ENCODE assay signal across 22 cellular contexts in the genomic region with DNA sequence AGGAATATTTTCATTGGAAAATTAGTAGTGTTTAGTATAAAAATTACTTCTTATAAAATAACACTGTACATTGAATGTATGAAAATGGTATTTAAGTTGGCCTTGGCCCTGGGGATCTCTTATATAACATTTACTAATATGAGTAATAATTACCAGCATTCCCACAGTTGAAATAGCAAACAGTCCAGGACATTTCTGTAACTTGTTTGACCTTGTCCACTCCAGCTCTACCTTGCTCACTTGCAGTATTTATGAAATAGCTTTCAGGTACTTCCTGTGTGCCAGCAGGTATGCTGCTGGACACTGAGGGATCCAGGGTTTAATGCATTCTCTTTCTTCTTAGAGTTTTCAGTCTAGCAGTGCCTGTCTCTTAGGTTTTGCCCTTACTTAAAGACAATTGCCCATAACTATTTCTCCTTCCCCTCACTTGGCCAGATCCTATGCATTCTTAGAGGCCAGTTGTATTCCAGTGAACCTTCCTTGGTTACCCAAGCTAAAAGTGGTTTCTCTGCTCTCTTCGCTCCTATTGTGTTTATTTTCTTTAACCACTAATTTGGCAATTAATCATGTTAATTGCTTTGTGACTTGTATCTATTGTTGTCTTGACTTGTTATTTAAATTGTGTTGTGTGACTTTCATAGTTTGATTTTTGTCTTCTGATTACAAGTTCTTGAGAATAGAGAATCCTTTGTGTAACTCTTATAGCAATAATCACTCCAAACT. TPM values are rescaled to one million over a fixed set of nuclear protein-coding genes. Genes with fewer than 3 reads are reported as not detected.
DNase-seq lines count a peak whose midpoint lies in the region; ATAC-seq, FAIRE-seq and TF ChIP-seq lines count a peak whose summit lies in the region.
"Had no signal": no experiment of that assay in that cellular context is flagged by ENCODE, and none has a peak within 500 bp of the region (broad histone marks: within the 10 kb centered on the region; RNA-seq: fewer than 3 reads in every experiment).

No MANE protein-coding gene starts in this region.

- intact Hi-C loops in left ventricle myocardium inferior (cut with micrococcal nuclease) (no loop called here), cardiac septum (cut with DNase I) (no loop called here), pancreas (cut with DNase I) (no loop called here), uterus (cut with DNase I; ENCODE audit: low total_unique reads) (no loop called here)

- H3K4me3 ChIP-seq in left ventricle myocardium inferior: no peak overlapping the region
- H3K4me3 ChIP-seq in gastroesophageal sphincter: no peak overlapping the region
- no peak overlapping the region for H3K4me3 ChIP-seq in pancreas
- H3K4me3 ChIP-seq in uterus: no peak overlapping the region
- H3K4me3 ChIP-seq in CD8-positive, alpha-beta memory T cell (ENCODE audit: low read length): no peak overlapping the region
- H3K4me3 ChIP-seq: cardiac muscle cell had no signal

- H3K36me3 ChIP-seq in left ventricle myocardium inferior (no peaks in the 10 kb centered on the region), gastroesophageal sphincter (no peaks in the 10 kb centered on the region), pancreas (no peaks in the 10 kb centered on the region), uterus (no peaks in the 10 kb centered on the region)
- H3K36me3 ChIP-seq in CD8-positive, alpha-beta memory T cell (ENCODE audit: insufficient read depth, low read length): no peaks in the 10 kb centered on the region
- H3K36me3 ChIP-seq: cardiac muscle cell, WERI-Rb-1 had no signal

- no peaks in the 10 kb centered on the region for H3K9me3 Mint-ChIP-seq in activated T-cell treated with anti-CD3 and anti-CD28 coated beads, Interleukin-2, amount 50 U/mL, for 72 hours
- no peaks in the 10 kb centered on the region for H3K9me3 Mint-ChIP-seq in CD8-positive, alpha-beta memory T cell
- H3K9me3 Mint-ChIP-seq: activated T-helper 1 cell treated with anti-CD3 and anti-CD28 coated beads, Interleukin-12 subunit alpha, Interleukin-12 subunit beta, Interleukin-2, Interleukin-4 antibody, amounts not matched to agents 30 ng/mL and 10 ng/mL and 1 ng/mL, durations not matched to agents 14 hours and 24 hours and 36 hours; natural killer cell treated with Interleukin-12 subunit alpha and Interleukin-12 subunit beta and Interleukin-15 and Interleukin-18, amount 100 ng/mL, for 72 hours had no signal

- no peak for FAIRE-seq in pancreas (lab: Jason Lieb, UNC)

- POLR2A ChIA-PET in CD8-positive, alpha-beta memory T cell (lab: Charles Lee): no interaction called here

- ATAC-seq in gastroesophageal sphincter: no peak
- ATAC-seq in pancreas: peak; percentile 69 to 90 (median 83)
- no peak for ATAC-seq in activated T-cell treated with anti-CD3 and anti-CD28 coated beads, Interleukin-2, amount 50 U/mL, for 72 hours (replicated peaks in 1 of 2)
- ATAC-seq: activated CD8-positive, alpha-beta T cell treated with anti-CD3 and anti-CD28 coated beads, Interleukin-2, amount 10 ng/mL, durations not matched to agents 7 days and 5 days; natural killer cell treated with Interleukin-12 subunit alpha and Interleukin-12 subunit beta and Interleukin-15 and Interleukin-18, amount 100 ng/mL, for 72 hours had no signal

- TF ChIP-seq EP300 in gastroesophageal sphincter (IDR thresholded peaks at IDR 0.05): no peak

- H3K9me3 ChIP-seq in left ventricle myocardium inferior (replicated peaks) (no peaks in the 10 kb centered on the region), gastroesophageal sphincter (no peaks in the 10 kb centered on the region), pancreas (no peaks in the 10 kb centered on the region), uterus (no peaks in the 10 kb centered on the region)
- H3K9me3 ChIP-seq in CD8-positive, alpha-beta memory T cell (ENCODE audit: low read length): no peaks in the 10 kb centered on the region

- H3K36me3 Mint-ChIP-seq in activated T-cell treated with anti-CD3 and anti-CD28 coated beads, Interleukin-2, amount 50 U/mL, for 72 hours (ENCODE audit: insufficient read depth in 2 of 2): peaks cover 4 to 7% of the 10 kb centered on the region in 2 donors
- H3K36me3 Mint-ChIP-seq in CD8-positive, alpha-beta memory T cell: peaks cover 0 to 17% (median 7%) of the 10 kb centered on the region in 3 donors

- peak overlapping the region; percentile 56 for H3K27ac ChIP-seq in left ventricle myocardium inferior (replicated peaks)
- H3K27ac ChIP-seq in gastroesophageal sphincter: peak overlapping the region; percentile 68 to 88 (median 81)
- H3K27ac ChIP-seq in pancreas: peak overlapping the region; percentile 3 to 62 (median 46)
- H3K27ac ChIP-seq in uterus: peak overlapping the region; percentile 84 to 91
- H3K27ac ChIP-seq in CD8-positive, alpha-beta memory T cell (ENCODE audit: low read depth, low read length): no peak overlapping the region
- H3K27ac ChIP-seq: cardiac muscle cell, WERI-Rb-1 had no signal

- DNase-seq in left ventricle myocardium inferior (no peak), cardiac septum (ENCODE audit: low spot score) (no peak), pancreas (no peak), uterus (no peak), GDM1 (lab: John Stamatoyannopoulos, UW) (no peak)
- no peak for DNase-seq in activated T-cell treated with anti-CD3 and anti-CD28 coated beads, Interleukin-2, amount 50 U/mL, for 72 hours
- DNase-seq in CD8-positive, alpha-beta memory T cell: no peak
- DNase-seq: activated CD8-positive, alpha-beta T cell treated with anti-CD3 and anti-CD28 coated beads, Interleukin-2, amount 10 ng/mL, durations not matched to agents 7 days and 5 days; CD4-positive, alpha-beta memory T cell; H7; Kasumi-1; NCI-H1436; NCI-H2227 treated with DMSO at 0.1 percent for 48 hours; NK-92 treated with Interleukin-12 subunit alpha and Interleukin-12 subunit beta, amount 100 ng/mL, for 24 hours; RPMI8226; stimulated activated naive CD4-positive, alpha-beta T cell treated with Interleukin-2 at 50 U/mL for 16 hours; T-helper 1 cell; WERI-Rb-1 had no signal

- CTCF ChIA-PET in CD8-positive, alpha-beta memory T cell (lab: Charles Lee): no interaction called here

- no peak for TF ChIP-seq CTCF in left ventricle myocardium inferior (IDR thresholded peaks at IDR 0.05; ENCODE audit: borderline replicate concordance)
- TF ChIP-seq CTCF in gastroesophageal sphincter (IDR thresholded peaks at IDR 0.05): no peak
- TF ChIP-seq CTCF in pancreas (IDR thresholded peaks at IDR 0.05): no peak
- no peak for TF ChIP-seq CTCF in uterus (IDR thresholded peaks at IDR 0.05)

- no peak overlapping the region for H3K4me3 Mint-ChIP-seq in activated T-cell treated with anti-CD3 and anti-CD28 coated beads, Interleukin-2, amount 50 U/mL, for 72 hours
- H3K4me3 Mint-ChIP-seq in CD8-positive, alpha-beta memory T cell: no peak overlapping the region
- H3K4me3 Mint-ChIP-seq: activated CD8-positive, alpha-beta T cell treated with anti-CD3 and anti-CD28 coated beads, Interleukin-2, amount 10 ng/mL, durations not matched to agents 7 days and 5 days; activated T-helper 1 cell treated with anti-CD3 and anti-CD28 coated beads, Interleukin-12 subunit alpha, Interleukin-12 subunit beta, Interleukin-2, Interleukin-4 antibody, amounts not matched to agents 30 ng/mL and 10 ng/mL and 1 ng/mL, durations not matched to agents 14 hours and 24 hours and 36 hours; CD4-positive, alpha-beta memory T cell; natural killer cell treated with Interleukin-12 subunit alpha and Interleukin-12 subunit beta and Interleukin-15 and Interleukin-18, amount 100 ng/mL, for 72 hours had no signal

- 63 to 75% methylated on average over 1 of the region's 1 CpG for WGBS in gastroesophageal sphincter (ENCODE audit: low coverage in 1 of 2), 2 donors
- WGBS in pancreas, 2 donors: 56 to 68% methylated on average over 1 of the region's 1 CpG

- peaks cover 25% of the 10 kb centered on the region for H3K4me1 Mint-ChIP-seq in activated T-cell treated with anti-CD3 and anti-CD28 coated beads, Interleukin-2, amount 50 U/mL, for 72 hours (ENCODE audit: low read depth)
- H3K4me1 Mint-ChIP-seq in CD8-positive, alpha-beta memory T cell: peaks cover 18 to 43% (median 24%) of the 10 kb centered on the region in 3 donors

- peaks cover 64% of the 10 kb centered on the region for H3K4me1 ChIP-seq in left ventricle myocardium inferior
- peaks cover 14 to 49% (median 25%) of the 10 kb centered on the region in 3 donors for H3K4me1 ChIP-seq in gastroesophageal sphincter
- peaks cover 14 to 36% (median 33%) of the 10 kb centered on the region in 3 donors for H3K4me1 ChIP-seq in pancreas
- H3K4me1 ChIP-seq in uterus: peaks cover 15 to 16% of the 10 kb centered on the region in 2 donors
- peaks cover 17% of the 10 kb centered on the region for H3K4me1 ChIP-seq in CD8-positive, alpha-beta memory T cell (ENCODE audit: insufficient read depth, low read length)

- TF ChIP-seq POLR2A in gastroesophageal sphincter (IDR thresholded peaks at IDR 0.05) (no peak), uterus (IDR thresholded peaks at IDR 0.05) (no peak)

- H3K27me3 ChIP-seq in left ventricle myocardium inferior (ENCODE audit: low read depth) (no peaks in the 10 kb centered on the region), gastroesophageal sphincter (no peaks in the 10 kb centered on the region), pancreas (no peaks in the 10 kb centered on the region), uterus (no peaks in the 10 kb centered on the region)
- no peaks in the 10 kb centered on the region for H3K27me3 ChIP-seq in CD8-positive, alpha-beta memory T cell (ENCODE audit: insufficient read depth, low read length, poor library complexity, severe bottlenecking)
- H3K27me3 ChIP-seq: cardiac muscle cell had no signal

- no peaks in the 10 kb centered on the region for H3K27me3 Mint-ChIP-seq in activated T-cell treated with anti-CD3 and anti-CD28 coated beads, Interleukin-2, amount 50 U/mL, for 72 hours (ENCODE audit: low read depth)
- no peaks in the 10 kb centered on the region for H3K27me3 Mint-ChIP-seq in CD8-positive, alpha-beta memory T cell
- H3K27me3 Mint-ChIP-seq: CD4-positive, alpha-beta memory T cell; natural killer cell treated with Interleukin-12 subunit alpha and Interleukin-12 subunit beta and Interleukin-15 and Interleukin-18, amount 100 ng/mL, for 72 hours had no signal

- H3K27ac Mint-ChIP-seq in activated T-cell treated with anti-CD3 and anti-CD28 coated beads, Interleukin-2, amount 50 U/mL, for 72 hours: no peak overlapping the region
- no peak overlapping the region for H3K27ac Mint-ChIP-seq in CD8-positive, alpha-beta memory T cell
- H3K27ac Mint-ChIP-seq: activated CD8-positive, alpha-beta T cell treated with anti-CD3 and anti-CD28 coated beads, Interleukin-2, amount 10 ng/mL, durations not matched to agents 7 days and 5 days; activated T-helper 1 cell treated with anti-CD3 and anti-CD28 coated beads, Interleukin-12 subunit alpha, Interleukin-12 subunit beta, Interleukin-2, Interleukin-4 antibody, amounts not matched to agents 30 ng/mL and 10 ng/mL and 1 ng/mL, durations not matched to agents 14 hours and 24 hours and 36 hours; CD4-positive, alpha-beta memory T cell; natural killer cell treated with Interleukin-12 subunit alpha and Interleukin-12 subunit beta and Interleukin-15 and Interleukin-18, amount 100 ng/mL, for 72 hours had no signal

RNA-seq across cellular contexts. Expression of gene BABAM2, which starts 25.9 kb away (rescaled TPM):
- total RNA-seq in left ventricle myocardium inferior (58.9 TPM), cardiac septum (63.4 TPM), gastroesophageal sphincter (10 to 100 TPM; 28.5 to 43.6 (median 37.4) TPM), pancreas (10 to 100 TPM; 12.7 to 21.3 (median 16.3) TPM), uterus (10 to 100 TPM; 24.1 to 62.1 (median 32.5) TPM)
- polyA plus RNA-seq in pancreas: 10 to 100 TPM in 1 of 2 donors, 1 to 10 TPM in 1; 9.4 to 15.5 TPM
- total RNA-seq in activated T-cell treated with anti-CD3 and anti-CD28 coated beads, Interleukin-2, amount 50 U/mL, for 72 hours: 10 to 100 TPM; 96.6 to 97.2 TPM
- 10 to 100 TPM; 59.4 to 65.6 TPM for total RNA-seq in CD8-positive, alpha-beta memory T cell
- 66.7 TPM for polyA plus RNA-seq in CD8-positive, alpha-beta memory T cell

RNA-seq across cellular contexts. Expression of gene RBKS, which starts 26.3 kb away (rescaled TPM):
- total RNA-seq in left ventricle myocardium inferior: 2.7 TPM
- total RNA-seq in cardiac septum: 3.9 TPM
- total RNA-seq in gastroesophageal sphincter: 1 to 10 TPM in 3 of 4 donors, under 1 TPM in 1; 0.81 to 2.4 (median 1.6) TPM
- 1 to 10 TPM; 1.8 to 3.4 (median 2.4) TPM for total RNA-seq in pancreas
- polyA plus RNA-seq in pancreas: 1 to 10 TPM; 1.5 to 3.9 TPM
- 1 to 10 TPM; 1.6 to 5.4 (median 3.3) TPM for total RNA-seq in uterus
- total RNA-seq in activated T-cell treated with anti-CD3 and anti-CD28 coated beads, Interleukin-2, amount 50 U/mL, for 72 hours: 10 to 100 TPM in 1 of 2 donors, 1 to 10 TPM in 1; 5.8 to 11.5 TPM
- 1 to 10 TPM; 2.1 to 2.9 TPM for total RNA-seq in CD8-positive, alpha-beta memory T cell
- 4.7 TPM for polyA plus RNA-seq in CD8-positive, alpha-beta memory T cell

Comparison
In these comparisons a context has a peak if more than half of its experiments do, and no peak if none do; other contexts are left out.
1. ATAC-seq: peak in pancreas (4 of 4); none in gastroesophageal sphincter (single experiment) and activated T-cell treated with anti-CD3 and anti-CD28 coated beads, Interleukin-2, amount 50 U/mL, for 72 hours (0 of 2).